12 cellular contexts compared by ENCODE assay signal in genomic region chr13:45132384-45133064, GRCh38. TPM values are rescaled to one million over a fixed set of nuclear protein-coding genes. Genes with fewer than 3 reads are reported as not detected.
A peak's percentile ranks its signal among the peaks of the same experiment; 100 is the strongest.
DNase-seq lines count a peak whose midpoint lies in the region; ATAC-seq, FAIRE-seq and TF ChIP-seq lines count a peak whose summit lies in the region.
"Had no signal": no experiment of that assay in that cellular context is flagged by ENCODE, and none has a peak within 500 bp of the region (broad histone marks: within the 10 kb centered on the region; RNA-seq: fewer than 3 reads in every experiment).

No MANE protein-coding gene starts in this region.

- H3K4me3 ChIP-seq in foreskin fibroblast (ENCODE audit: low read depth in 1 of 2, low read length in 2 of 2): no peak overlapping the region

- ATAC-seq in GM18511 (IDR thresholded peaks at IDR 0.05; ENCODE audit: unreplicated experiment) (peak; percentile 93), GM21390 (IDR thresholded peaks at IDR 0.05; ENCODE audit: unreplicated experiment) (peak; percentile 96), HG03139 (IDR thresholded peaks at IDR 0.05; ENCODE audit: unreplicated experiment) (peak; percentile 89)

- no peak for TF ChIP-seq CTCF in foreskin fibroblast (IDR thresholded peaks at IDR 0.05; ENCODE audit: low read depth, low read length)

- DNase-seq in germinal center (ENCODE audit: low spot score): peak; percentile 59
- DNase-seq in H4 (ENCODE audit: low spot score): no peak
- DNase-seq in foreskin fibroblast: no peak
- DNase-seq in activated CD4-positive, CD25-positive, alpha-beta regulatory T cell treated with anti-CD3 and anti-CD28 coated beads, Interleukin-2, amount 50 U/mL, for 72 hours: no peak
- DNase-seq in H54 (ENCODE audit: insufficient read length, low spot score): no peak
- DNase-seq: activated CD4-positive, alpha-beta memory T cell treated with anti-CD3 and anti-CD28 coated beads, Interleukin-2, amount 10 ng/mL, durations not matched to agents 7 days and 5 days; DMS 273 treated with DMSO at 0.1 percent for 48 hours; natural killer cell; NCI-H187 had no signal

- TF ChIP-seq POLR2A in H54 (IDR thresholded peaks at IDR 0.05; ENCODE audit: low read depth, low read length): no peak

- no peak for FAIRE-seq in H54 (lab: Jason Lieb, UNC)

RNA-seq across cellular contexts. Expression of gene GTF2F2, which starts 12.2 kb away (rescaled TPM):
- 28.9 and 36.5 TPM in 2 replicates for total RNA-seq in H4 (2014; rRNA removed; shearing (Covaris generic))
